ENCODE assay signal across 10 cellular contexts in genomic region chr2:29573147-29573546, GRCh38.
"Had no signal": no experiment of that assay in that cellular context is flagged by ENCODE, and none has a peak within 500 bp of the region (broad histone marks: within the 10 kb centered on the region; RNA-seq: fewer than 3 reads in every experiment).

No MANE protein-coding gene starts in this region.

- H3K4me3 Mint-ChIP-seq: GM23338, H9, HFFc6 had no signal

- H3K4me3 ChIP-seq: GM23248, GM23338 had no signal

- FAIRE-seq: H1, H54 had no signal

- H3K27ac Mint-ChIP-seq: GM23338, H9, HFFc6 had no signal

- H3K9me3 Mint-ChIP-seq: GM23338, H9, HFFc6 had no signal

- H3K27ac ChIP-seq: GM23248 had no signal

- H3K9ac ChIP-seq: GM23248 had no signal

- H2AFZ ChIP-seq: GM23248, GM23338 had no signal

- DNase-seq: GM23248, GOT3, H7, H9, HCEC 1CT, HFFc6 had no signal

- H3K4me2 ChIP-seq: GM23338 had no signal

- ATAC-seq: GM23338, HCT116 had no signal
